In genomic region chr5:9194509-9194908, GRCh38 we compare ENCODE assay signal across 21 cellular contexts.
A peak's percentile ranks its signal among the peaks of the same experiment; 100 is the strongest.
DNase-seq lines count a peak whose midpoint lies in the region; TF ChIP-seq lines count a peak whose summit lies in the region.
"Had no signal": no experiment of that assay in that cellular context is flagged by ENCODE, and none has a peak within 500 bp of the region (broad histone marks: within the 10 kb centered on the region; RNA-seq: fewer than 3 reads in every experiment).

No MANE protein-coding gene starts in this region.

- no peak overlapping the region for H3K4me3 Mint-ChIP-seq in nephron
- H3K4me3 Mint-ChIP-seq: activated CD4-positive, alpha-beta T cell treated with anti-CD3 and anti-CD28 coated beads for 36 hours; central memory CD8-positive, alpha-beta T cell had no signal

- peaks cover 41% of the 10 kb centered on the region for H3K36me3 Mint-ChIP-seq in nephron (ENCODE audit: low read depth)

- TF ChIP-seq POLR2A in esophagus muscularis mucosa (IDR thresholded peaks at IDR 0.05; ENCODE audit: low read depth) = no peak

- peak; percentile 47 for DNase-seq in AG09319 (ENCODE audit: extremely low read depth, low read depth)
- peak; percentile 76 for DNase-seq in MG63
- peak; percentile 85 for DNase-seq in dedifferentiated amniotic fluid mesenchymal stem cell (ENCODE audit: extremely low spot score)
- DNase-seq in DMS 273 treated with DMSO at 0.1 percent for 48 hours (lab: John Stamatoyannopoulos, UW) = no peak
- no peak for DNase-seq in GDM1 (lab: John Stamatoyannopoulos, UW)
- DNase-seq in stimulated activated CD4-positive, alpha-beta T cell treated with anti-CD3 and anti-CD28 coated beads, Interleukin-2, amount 100 ng/mL, for 48 hours = no peak
- DNase-seq in esophagus muscularis mucosa (ENCODE audit: extremely low spot score) = no peak
- DNase-seq: activated CD4-positive, alpha-beta T cell treated with anti-CD3 and anti-CD28 coated beads for 36 hours; activated naive CD4-positive, alpha-beta T cell treated with anti-CD3 and anti-CD28 coated beads, Interleukin-2, amount 50 U/mL, for 16 hours; activated T-cell treated with anti-CD3 and anti-CD28 coated beads for 4 hours; Calu3; heart left ventricle; NCI-H1694; NCI-H446 treated with DMSO at 0.1 percent for 48 hours; SJCRH30; spleen; stimulated activated naive CD4-positive, alpha-beta T cell; T-helper 9 cell; upper lobe of left lung had no signal

- no peaks in the 10 kb centered on the region for H3K4me1 ChIP-seq in esophagus muscularis mucosa
- H3K4me1 ChIP-seq: SJCRH30, spleen had no signal

- H3K27me3 Mint-ChIP-seq in nephron (ENCODE audit: low read depth) = peaks cover 3% of the 10 kb centered on the region
- H3K27me3 Mint-ChIP-seq: activated CD4-positive, alpha-beta T cell treated with anti-CD3 and anti-CD28 coated beads for 36 hours; central memory CD8-positive, alpha-beta T cell had no signal

- H3K27me3 ChIP-seq in MG63 (no peaks in the 10 kb centered on the region), esophagus muscularis mucosa (no peaks in the 10 kb centered on the region)
- H3K27me3 ChIP-seq: heart left ventricle, SJCRH30, spleen, upper lobe of left lung had no signal

- H3K27ac ChIP-seq in esophagus muscularis mucosa (replicated peaks in 1 of 4) = no peak overlapping the region
- H3K27ac ChIP-seq: heart left ventricle, SJCRH30, spleen, upper lobe of left lung had no signal

- WGBS in esophagus muscularis mucosa = 28% methylated on average over 3 of the region's 3 CpGs

- H3K9me3 ChIP-seq in MG63 = no peaks in the 10 kb centered on the region
- H3K9me3 ChIP-seq in esophagus muscularis mucosa = no peaks in the 10 kb centered on the region
- H3K9me3 ChIP-seq: heart left ventricle, SJCRH30, spleen, upper lobe of left lung had no signal

- TF ChIP-seq EP300 in esophagus muscularis mucosa (IDR thresholded peaks at IDR 0.05) = no peak

- H3K36me3 ChIP-seq in MG63 = peaks cover 26% of the 10 kb centered on the region
- H3K36me3 ChIP-seq in esophagus muscularis mucosa = peaks cover 0 to 19% (median 0%) of the 10 kb centered on the region in 4 donors
- H3K36me3 ChIP-seq: SJCRH30, spleen, upper lobe of left lung had no signal

- no peaks in the 10 kb centered on the region for H3K9me3 Mint-ChIP-seq in nephron

- intact Hi-C loops in esophagus muscularis mucosa (cut with DNase I) = no loop called here

- TF ChIP-seq CTCF in AG09319 (IDR thresholded peaks at IDR 0.05; ENCODE audit: low read depth, low read length) (no peak), nephron (IDR thresholded peaks at IDR 0.05; ENCODE audit: unreplicated experiment in 3 of 3) (no peak), esophagus muscularis mucosa (IDR thresholded peaks at IDR 0.05) (no peak)

- H3K4me1 Mint-ChIP-seq in nephron = peaks cover 11% of the 10 kb centered on the region
- H3K4me1 Mint-ChIP-seq: activated CD4-positive, alpha-beta T cell treated with anti-CD3 and anti-CD28 coated beads for 36 hours; central memory CD8-positive, alpha-beta T cell had no signal

- peak overlapping the region in 2 of 3 experiments; percentile 0 to 24 for H3K27ac Mint-ChIP-seq in nephron
- H3K27ac Mint-ChIP-seq: activated CD4-positive, alpha-beta T cell treated with anti-CD3 and anti-CD28 coated beads for 36 hours had no signal

- H3K4me3 ChIP-seq in MG63 (no peak overlapping the region), esophagus muscularis mucosa (no peak overlapping the region)
- H3K4me3 ChIP-seq: heart left ventricle, SJCRH30, spleen, upper lobe of left lung had no signal

Comparison
In these comparisons a context has a peak if more than half of its experiments do, and no peak if none do; other contexts are left out.
1. DNase-seq: peak in AG09319 (single experiment), MG63 (single experiment) and dedifferentiated amniotic fluid mesenchymal stem cell (single experiment); none in DMS 273 treated with DMSO at 0.1 percent for 48 hours (single experiment), GDM1 (single experiment), stimulated activated CD4-positive, alpha-beta T cell treated with anti-CD3 and anti-CD28 coated beads, Interleukin-2, amount 100 ng/mL, for 48 hours (0 of 2) and esophagus muscularis mucosa (single experiment).